26 cellular contexts compared by ENCODE assay signal in the genomic region with DNA sequence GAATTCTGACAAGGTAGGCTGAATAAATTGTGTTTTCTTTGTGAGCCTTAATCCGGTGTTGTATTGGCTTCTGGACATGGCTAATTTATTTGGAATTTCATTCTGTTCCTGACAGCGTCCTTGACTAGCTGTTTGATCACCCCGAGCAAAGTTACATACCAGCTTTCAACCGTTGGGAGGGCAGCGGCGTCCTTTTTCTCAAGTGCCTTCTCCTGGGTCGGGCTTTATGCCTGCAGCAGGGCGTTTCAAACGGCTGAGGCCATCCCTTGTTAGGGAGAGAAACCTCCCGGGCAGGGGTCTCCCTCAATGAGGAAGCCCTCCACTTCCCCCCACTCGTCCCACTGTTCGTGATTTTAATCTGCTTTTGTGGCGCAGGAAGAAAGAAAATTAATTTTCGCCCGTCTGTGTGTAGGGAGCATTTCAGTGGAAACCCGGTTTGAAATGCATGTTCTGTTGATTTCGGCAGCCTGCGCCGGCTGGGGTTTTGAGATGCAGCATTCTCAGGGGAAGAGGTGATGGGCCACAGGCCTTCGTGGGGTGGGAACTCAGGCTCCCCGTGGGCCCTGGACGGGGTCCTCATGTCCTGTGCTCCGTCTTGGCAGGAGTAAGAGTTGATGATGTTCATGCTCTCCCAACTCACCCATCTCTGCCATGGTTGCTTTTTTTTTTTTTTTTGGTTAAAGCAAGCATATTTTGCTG. TPM values are rescaled to one million over a fixed set of nuclear protein-coding genes. Genes with fewer than 3 reads are reported as not detected.
DNase-seq lines count a peak whose midpoint lies in the region; ATAC-seq and TF ChIP-seq lines count a peak whose summit lies in the region.
"Had no signal": no experiment of that assay in that cellular context is flagged by ENCODE, and none has a peak within 500 bp of the region (broad histone marks: within the 10 kb centered on the region; RNA-seq: fewer than 3 reads in every experiment).

No MANE protein-coding gene starts in this region.

- no peaks in the 10 kb centered on the region for H3K79me1 ChIP-seq in trophoblast cell (ENCODE audit: low read length)

- H2AFZ ChIP-seq in osteoblast (ENCODE audit: low read length) (no peak overlapping the region), trophoblast cell (ENCODE audit: insufficient read depth, low read length, poor library complexity) (no peak overlapping the region)

- H3K4ac ChIP-seq in trophoblast cell (ENCODE audit: low read depth, low read length), result no peak overlapping the region

- H3K4me3 ChIP-seq in left ventricle myocardium inferior (peak overlapping the region; percentile 11), ectodermal cell (ENCODE audit: insufficient read depth, low read depth, low read length) (no peak overlapping the region), osteoblast (ENCODE audit: insufficient read depth, low read length) (no peak overlapping the region), trophoblast cell (ENCODE audit: low read depth, low read length) (no peak overlapping the region)
- H3K4me3 ChIP-seq: A549, HAP-1, left lung, uterus had no signal

- H3K9me3 ChIP-seq in left ventricle myocardium inferior (replicated peaks) (peaks cover 5% of the 10 kb centered on the region), ectodermal cell (ENCODE audit: control insufficient read depth, low read length) (no peaks in the 10 kb centered on the region), osteoblast (ENCODE audit: low read depth, low read length) (no peaks in the 10 kb centered on the region), trophoblast cell (ENCODE audit: insufficient read depth, low read depth, low read length) (peaks cover 5% of the 10 kb centered on the region)
- H3K9me3 ChIP-seq: BE2C had no signal

- H2AK5ac ChIP-seq in trophoblast cell (ENCODE audit: low read length), result no peak overlapping the region

- H4K91ac ChIP-seq in trophoblast cell (ENCODE audit: low read depth, low read length), result no peak overlapping the region

- no peak overlapping the region for H4K8ac ChIP-seq in trophoblast cell (ENCODE audit: low read depth, low read length)

- TF ChIP-seq CTCF in left ventricle myocardium inferior (IDR thresholded peaks at IDR 0.05; ENCODE audit: borderline replicate concordance), result no peak
- no peak for TF ChIP-seq CTCF in osteoblast (IDR thresholded peaks at IDR 0.05; ENCODE audit: extremely low read depth, low read depth, low read length)
- no peak for TF ChIP-seq CTCF in GM10248 (IDR thresholded peaks at IDR 0.05; ENCODE audit: control extremely low read depth, extremely low read depth, low read depth, missing control alignments)

- H3K9ac ChIP-seq in trophoblast cell (ENCODE audit: low read length), result no peak overlapping the region

- H2BK120ac ChIP-seq in trophoblast cell (ENCODE audit: insufficient read depth, low read length, poor library complexity), result no peak overlapping the region

- POLR2A ChIA-PET in GM10248 (lab: Yijun Ruan, JAX), result interaction anchor here (0.6 kb wide), 1 partner anchor 24 kb away, joined by 5 read pairs; no protein-coding TSS in a partner anchor

- intact Hi-C loops in left ventricle myocardium inferior (cut with micrococcal nuclease), result no loop called here
- intact Hi-C loops in cardiac septum (cut with DNase I), result no loop called here

- H4K20me1 ChIP-seq in osteoblast (ENCODE audit: insufficient read depth, low read length), result no peaks in the 10 kb centered on the region

- DNase-seq in left ventricle myocardium inferior (no peak), cardiac septum (ENCODE audit: low spot score) (no peak), osteoblast (ENCODE audit: insufficient read length, low spot score, missing footprints) (no peak), trophoblast cell (no peak), RPMI8226 (no peak), GM10248 (ENCODE audit: extremely low spot score) (no peak)
- DNase-seq: activated CD4-positive, alpha-beta memory T cell treated with anti-CD3 and anti-CD28 coated beads, Interleukin-2, amount 10 ng/mL, durations not matched to agents 7 days and 5 days; activated CD4-positive, alpha-beta T cell treated with anti-CD3 and anti-CD28 coated beads for 1 hour; activated CD8-positive, alpha-beta memory T cell treated with anti-CD3 and anti-CD28 coated beads, Interleukin-2, amount 50 U/mL, for 48 hours; amygdala; BE2C; central memory CD4-positive, alpha-beta T cell; DMS153; naive B cell; NCI-H1436; NCI-H2081 treated with DMSO at 0.1 percent for 48 hours; NCI-H446; OCI-M1; stimulated activated CD4-positive, alpha-beta T cell treated with anti-CD3 and anti-CD28 coated beads, Interleukin-2, amount 100 ng/mL, for 48 hours; substantia nigra; uterus had no signal

- 46% methylated on average over 23 of the region's 23 CpGs for WGBS in ectodermal cell, 2 experiments
- no CpG with 5 or more reads among the region's 23 CpGs for WGBS in trophoblast cell (ENCODE audit: extremely low coverage, insufficient coverage, insufficient read length)

- no peak overlapping the region for H3K14ac ChIP-seq in trophoblast cell (ENCODE audit: low read length)

- peak overlapping the region; percentile 57 for H3K4me2 ChIP-seq in osteoblast (ENCODE audit: insufficient read depth, low read length)
- H3K4me2 ChIP-seq in trophoblast cell (ENCODE audit: low read length), result no peak overlapping the region
- H3K4me2 ChIP-seq: A549 had no signal

- no peak overlapping the region for H3K18ac ChIP-seq in trophoblast cell (ENCODE audit: low read length)

- H3K4me1 ChIP-seq in left ventricle myocardium inferior (peaks cover 53% of the 10 kb centered on the region), ectodermal cell (ENCODE audit: control insufficient read depth, insufficient read depth, low read length) (peaks cover 35% of the 10 kb centered on the region), osteoblast (ENCODE audit: insufficient read depth, low read length) (peaks cover 17% of the 10 kb centered on the region), trophoblast cell (ENCODE audit: control insufficient read depth in 1 of 2, insufficient read depth in 2 of 2, low read length in 2 of 2) (peaks cover 0 to 3% of the 10 kb centered on the region in 2 experiments)
- H3K4me1 ChIP-seq: HAP-1 had no signal

- H3K36me3 ChIP-seq in left ventricle myocardium inferior (no peaks in the 10 kb centered on the region), ectodermal cell (ENCODE audit: control insufficient read depth, insufficient read depth, low read length) (no peaks in the 10 kb centered on the region), osteoblast (ENCODE audit: insufficient read depth, low read length) (no peaks in the 10 kb centered on the region), trophoblast cell (ENCODE audit: control insufficient read depth in 1 of 2, insufficient read depth in 2 of 2, low read length in 2 of 2) (no peaks in the 10 kb centered on the region)
- H3K36me3 ChIP-seq: BE2C, HAP-1, left lung, uterus had no signal

- H2BK12ac ChIP-seq in trophoblast cell (ENCODE audit: low read length), result no peak overlapping the region

- H3K27ac ChIP-seq in left ventricle myocardium inferior (replicated peaks) (peak overlapping the region; percentile 60), ectodermal cell (ENCODE audit: insufficient read depth, low read depth, low read length, poor library complexity, severe bottlenecking) (peak overlapping the region; percentile 11), osteoblast (ENCODE audit: low read depth, low read length) (no peak overlapping the region), trophoblast cell (ENCODE audit: low read depth, low read length) (no peak overlapping the region)
- H3K27ac ChIP-seq: A549, left lung had no signal

- CTCF ChIA-PET in GM10248 (lab: Yijun Ruan, JAX), result interaction anchor here (1.4 kb wide), 1 partner anchor 92 kb away, joined by 4 read pairs; no protein-coding TSS in a partner anchor

- H3K27me3 ChIP-seq in left ventricle myocardium inferior (ENCODE audit: low read depth) (no peaks in the 10 kb centered on the region), ectodermal cell (ENCODE audit: control insufficient read depth, insufficient read depth, low read length, poor library complexity, severe bottlenecking) (no peaks in the 10 kb centered on the region), osteoblast (ENCODE audit: insufficient read depth, low read length) (no peaks in the 10 kb centered on the region), trophoblast cell (ENCODE audit: insufficient read depth, low read length) (no peaks in the 10 kb centered on the region)
- H3K27me3 ChIP-seq: BE2C, uterus had no signal

- H3K79me2 ChIP-seq in osteoblast (ENCODE audit: insufficient read depth, low read length), result no peaks in the 10 kb centered on the region
- H3K79me2 ChIP-seq in trophoblast cell (ENCODE audit: control insufficient read depth, insufficient read depth, low read length, poor library complexity), result no peaks in the 10 kb centered on the region

- no peak overlapping the region for H4K12ac ChIP-seq in trophoblast cell (ENCODE audit: low read depth, low read length)

- ATAC-seq in GM18858 (IDR thresholded peaks at IDR 0.05; ENCODE audit: unreplicated experiment), result no peak
- ATAC-seq: A549, left lung had no signal

- no peak overlapping the region for H2BK5ac ChIP-seq in trophoblast cell (ENCODE audit: low read depth, low read length, poor library complexity)

- H3K23ac ChIP-seq in trophoblast cell (ENCODE audit: low read length), result no peak overlapping the region

RNA-seq across cellular contexts. Expression of gene SMIM38, which starts 2.8 kb away (rescaled TPM):
- not detected for total RNA-seq in left ventricle myocardium inferior
- total RNA-seq in cardiac septum, result 0.19 TPM
- 0.30 TPM for polyA plus RNA-seq in ectodermal cell (2013, experiment 1 of 4)
- polyA plus RNA-seq in ectodermal cell (2013, experiment 2 of 4), result 0.25 TPM
- polyA plus RNA-seq in ectodermal cell (2013, experiment 3 of 4), result not detected
- 0.36 TPM for polyA plus RNA-seq in ectodermal cell (2013, experiment 4 of 4)
- total RNA-seq in osteoblast, result under 0.01 and 0.29 TPM in 2 replicates
- polyA plus RNA-seq in trophoblast cell (2013), result 0.12 and 0.14 TPM in 2 replicates

Comparison
In these comparisons a context has a peak if more than half of its experiments do, and no peak if none do; other contexts are left out.
1. H3K27ac ChIP-seq: peak in left ventricle myocardium inferior (single experiment) and ectodermal cell (single experiment); none in osteoblast (single experiment) and trophoblast cell (single experiment).